Comparison of ENCODE assay signal across 1 cellular context in the genomic region with DNA sequence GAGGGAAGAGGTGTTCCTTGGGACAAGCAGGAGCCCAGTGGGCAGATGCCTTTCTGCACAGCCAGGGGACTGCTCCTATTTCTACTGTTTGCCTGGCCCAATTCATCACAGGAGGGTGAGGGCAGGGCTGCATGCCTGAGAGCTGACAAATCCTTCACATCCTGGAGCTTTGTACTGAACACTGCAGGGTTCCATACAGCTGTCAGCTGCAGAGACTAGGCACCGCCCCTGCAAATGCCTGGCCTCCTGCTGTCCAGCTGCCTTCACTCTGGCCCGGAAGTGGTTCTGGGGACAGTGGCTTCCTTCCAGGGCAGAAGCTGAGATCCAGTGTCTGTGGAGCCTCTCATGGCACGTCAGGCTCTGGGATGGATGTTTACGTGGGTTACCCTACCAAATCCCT.
TF ChIP-seq lines count a peak whose summit lies in the region.

No MANE protein-coding gene starts in this region.

TF ChIP-seq in HepG2, 621 proteins besides CTCF, POLR2A, EP300 and RAD21 (continued from another document):
- no peak for TF ChIP-seq ZBTB14 (CRISPR knock-in tag; IDR thresholded peaks at IDR 0.05)
- no peak for TF ChIP-seq ARHGAP35 (CRISPR knock-in tag; IDR thresholded peaks at IDR 0.05; ENCODE audit: borderline replicate concordance)
- TF ChIP-seq ZFP62 (CRISPR knock-in tag; IDR thresholded peaks at IDR 0.05): no peak
- TF ChIP-seq HMGA1 (CRISPR knock-in tag; conservative IDR thresholded peaks at IDR 0.05): no peak
- TF ChIP-seq RBFOX2 (IDR thresholded peaks at IDR 0.05; ENCODE audit: low read depth, low read length): no peak
- TF ChIP-seq SAP130 (CRISPR knock-in tag; IDR thresholded peaks at IDR 0.05; ENCODE audit: low read depth): no peak
- no peak for TF ChIP-seq ZNF326 (CRISPR knock-in tag; IDR thresholded peaks at IDR 0.05; ENCODE audit: borderline replicate concordance)
